Comparison of ENCODE assay signal across 28 cellular contexts in genomic region chr6:20025681-20026080, GRCh38.
"Had no signal": no experiment of that assay in that cellular context is flagged by ENCODE, and none has a peak within 500 bp of the region (broad histone marks: within the 10 kb centered on the region; RNA-seq: fewer than 3 reads in every experiment).

No MANE protein-coding gene starts in this region.

- H3K27ac Mint-ChIP-seq: effector memory CD8-positive, alpha-beta T cell; endodermal cell; mesothelial cell of epicardium had no signal

- H3K4me1 Mint-ChIP-seq: endodermal cell, mesothelial cell of epicardium had no signal

- H3K27ac ChIP-seq: coronary artery, dorsolateral prefrontal cortex, epithelial cell of prostate, esophagus squamous epithelium, gastrocnemius medialis, heart right ventricle, left lung, lower lobe of right lung had no signal

- FAIRE-seq: colon, endometrium, islet of Langerhans, keratinocyte had no signal

- H3K4me3 Mint-ChIP-seq: endodermal cell, mesothelial cell of epicardium, naive B cell had no signal

- H3K4me3 ChIP-seq: coronary artery, dorsolateral prefrontal cortex, esophagus squamous epithelium, gastrocnemius medialis, heart right ventricle, left lung, lower lobe of right lung, mucosa of descending colon had no signal

- H3K9me3 Mint-ChIP-seq: effector memory CD8-positive, alpha-beta T cell; mesothelial cell of epicardium had no signal

- H3K36me3 Mint-ChIP-seq: mesothelial cell of epicardium had no signal

- H3K4me1 ChIP-seq: left lung, lower lobe of right lung had no signal

- ATAC-seq: effector memory CD8-positive, alpha-beta T cell; esophagus mucosa; gastrocnemius medialis; heart right ventricle; left cardiac atrium; left lung; left ventricle myocardium superior; lower lobe of right lung; mucosa of descending colon had no signal

- DNase-seq: dermis blood vessel endothelial cell; dorsolateral prefrontal cortex; effector CD4-positive, alpha-beta T cell; effector memory CD8-positive, alpha-beta T cell; endodermal cell; erythroblast; esophagus squamous epithelium; foreskin fibroblast; foreskin melanocyte; gastrocnemius medialis; glutamatergic neuron; heart right ventricle; hippocampal formation; left cardiac atrium; left lung; left ventricle myocardium superior; lower lobe of right lung; mesenchymal stem cell; mucosa of descending colon; naive B cell had no signal

- H3K9me3 ChIP-seq: esophagus squamous epithelium, gastrocnemius medialis, heart right ventricle, left lung, lower lobe of right lung, mucosa of descending colon had no signal

- H3K27me3 ChIP-seq: esophagus squamous epithelium, gastrocnemius medialis, heart right ventricle had no signal

- H3K36me3 ChIP-seq: esophagus squamous epithelium, gastrocnemius medialis, heart right ventricle, left lung, lower lobe of right lung had no signal
